ENCODE assay signal across 8 cellular contexts in genomic region chrX:106862972-106863688, GRCh38. TPM values are rescaled to one million over a fixed set of nuclear protein-coding genes. Genes with fewer than 3 reads are reported as not detected.
DNase-seq lines count a peak whose midpoint lies in the region; ATAC-seq and TF ChIP-seq lines count a peak whose summit lies in the region.

No MANE protein-coding gene starts in this region.

- no peak overlapping the region for H2AFZ ChIP-seq in SK-N-SH (ENCODE audit: low read depth)
- H2AFZ ChIP-seq in hepatocyte: no peak overlapping the region

- TF ChIP-seq EP300 in SK-N-SH (IDR thresholded peaks at IDR 0.05; ENCODE audit: borderline replicate concordance in 1 of 2, low read depth in 1 of 2, low read length in 1 of 2): no peak

- DNase-seq in activated CD4-positive, CD25-positive, alpha-beta regulatory T cell treated with anti-CD3 and anti-CD28 coated beads, Interleukin-2, amount 50 U/mL, for 72 hours: peak; percentile 36
- DNase-seq in SK-N-SH (peak; percentile 24), hepatocyte (ENCODE audit: low spot score) (peak; percentile 4), GDM1 (lab: John Stamatoyannopoulos, UW) (no peak), NCI-H2029 treated with DMSO at 0.1 percent for 48 hours (lab: John Stamatoyannopoulos, UW) (no peak), cardiac septum (ENCODE audit: low spot score) (no peak)

- CTCF ChIA-PET in HEK293 (lab: Yijun Ruan, JAX): interaction anchor here (0.6 to 1.7 kb wide), 16 partner anchors 9 to 1116 kb away, joined by 3 to 8 read pairs (median 4); partner anchors contain the start of gene NCBP2L
- CTCF ChIA-PET in SK-N-SH (lab: Yijun Ruan, JAX): interaction anchor here (0.6 to 3.2 kb wide), 15 partner anchors 9 to 801 kb away, joined by 3 to 47 read pairs (median 4); no protein-coding TSS in a partner anchor

- ATAC-seq in activated CD4-positive, CD25-positive, alpha-beta regulatory T cell treated with anti-CD3 and anti-CD28 coated beads, Interleukin-2, amount 50 U/mL, for 24 hours: no peak

- no peaks in the 10 kb centered on the region for H3F3A ChIP-seq in SK-N-SH (replicated peaks; ENCODE audit: insufficient read depth)

- POLR2A ChIA-PET in HEK293 (lab: Yijun Ruan, JAX): no interaction called here
- POLR2A ChIA-PET in SK-N-SH (lab: Yijun Ruan, JAX): no interaction called here

- no peak overlapping the region for H3K4me3 ChIP-seq in HEK293 (ENCODE audit: low read depth, low read length)
- H3K4me3 ChIP-seq in SK-N-SH (ENCODE audit: low read depth in 2 of 2, low read length in 1 of 2): no peak overlapping the region
- no peak overlapping the region for H3K4me3 ChIP-seq in hepatocyte

- H3K9me2 ChIP-seq in SK-N-SH (no peaks in the 10 kb centered on the region), hepatocyte (replicated peaks; ENCODE audit: insufficient read depth) (no peaks in the 10 kb centered on the region)

- H3K36me3 ChIP-seq in HEK293 (ENCODE audit: control insufficient read depth in 2 of 2, insufficient read depth in 1 of 2, low read length in 2 of 2) (no peaks in the 10 kb centered on the region), SK-N-SH (replicated peaks in 1 of 2; ENCODE audit: control insufficient read depth in 1 of 2, insufficient read depth in 2 of 2, low read length in 1 of 2) (no peaks in the 10 kb centered on the region), hepatocyte (replicated peaks; ENCODE audit: insufficient read depth, low read depth) (no peaks in the 10 kb centered on the region)

- intact Hi-C loops in cardiac septum (cut with DNase I): no loop called here

- no peaks in the 10 kb centered on the region for H3K79me2 ChIP-seq in SK-N-SH (ENCODE audit: insufficient read depth)
- H3K79me2 ChIP-seq in hepatocyte: no peaks in the 10 kb centered on the region

- peak; percentile 27; the same call in 1 of the 2 replicates for TF ChIP-seq CTCF in HEK293 (tag by site-specific recombination; IDR thresholded peaks at IDR 0.05)
- TF ChIP-seq CTCF in SK-N-SH (IDR thresholded peaks at IDR 0.05): peak; percentile 72
- no peak for TF ChIP-seq CTCF in hepatocyte (IDR thresholded peaks at IDR 0.05; ENCODE audit: poor library complexity)

- H3K4me1 ChIP-seq in HEK293 (ENCODE audit: control insufficient read depth, insufficient read depth, low read length) (no peaks in the 10 kb centered on the region), SK-N-SH (ENCODE audit: control insufficient read depth in 1 of 2, insufficient read depth in 2 of 2, low read depth in 1 of 2, low read length in 1 of 2) (no peaks in the 10 kb centered on the region), hepatocyte (ENCODE audit: insufficient read depth) (no peaks in the 10 kb centered on the region)

- H3K27me3 ChIP-seq in SK-N-SH (ENCODE audit: insufficient read depth) (peaks cover 20% of the 10 kb centered on the region; the same call in 1 of the 2 replicates), hepatocyte (no peaks in the 10 kb centered on the region)

- H4K20me1 ChIP-seq in SK-N-SH (ENCODE audit: insufficient read depth) (no peaks in the 10 kb centered on the region), hepatocyte (ENCODE audit: insufficient read depth, poor library complexity, severe bottlenecking) (no peaks in the 10 kb centered on the region)

- H3K4me2 ChIP-seq in SK-N-SH (no peak overlapping the region), hepatocyte (no peak overlapping the region)

- no peak overlapping the region for H3K27ac ChIP-seq in HEK293 (ENCODE audit: extremely low read depth, low read depth, low read length)
- H3K27ac ChIP-seq in SK-N-SH (ENCODE audit: low read depth in 2 of 2, low read length in 1 of 2): no peak overlapping the region
- H3K27ac ChIP-seq in hepatocyte: no peak overlapping the region

- no peak overlapping the region for H3K9ac ChIP-seq in SK-N-SH

- peaks cover 2% of the 10 kb centered on the region; the same call in 1 of the 2 replicates for H3K9me3 ChIP-seq in HEK293 (ENCODE audit: control insufficient read depth, insufficient read depth, low read depth, low read length)
- H3K9me3 ChIP-seq in SK-N-SH: no peaks in the 10 kb centered on the region
- no peaks in the 10 kb centered on the region for H3K9me3 ChIP-seq in hepatocyte (ENCODE audit: low read depth)

- WGBS in SK-N-SH (ENCODE audit: low lambda C conversion rate): 10% methylated on average over 10 of the region's 13 CpGs
- 59% methylated on average over 13 of the region's 13 CpGs for WGBS in hepatocyte (ENCODE audit: low lambda C conversion rate, missing lambda C conversion rate)

- no peak for TF ChIP-seq RAD21 in SK-N-SH (IDR thresholded peaks at IDR 0.05; ENCODE audit: low read length)

TF ChIP-seq in HEK293, 187 proteins besides CTCF, POLR2A, EP300 and RAD21:
- TF ChIP-seq ZNF654 (tag by site-specific recombination; IDR thresholded peaks at IDR 0.05; ENCODE audit: low read depth) (peak; percentile 37), ZNF639 (tag by site-specific recombination; IDR thresholded peaks at IDR 0.05) (no peak)

TF ChIP-seq in SK-N-SH, 30 proteins besides CTCF, POLR2A, EP300 and RAD21:
- TF ChIP-seq TEAD4 (IDR thresholded peaks at IDR 0.05; ENCODE audit: borderline replicate concordance, insufficient read depth) (no peak), SMC3 (IDR thresholded peaks at IDR 0.05; ENCODE audit: low read depth, low read length) (no peak), PBX3 (IDR thresholded peaks at IDR 0.05) (no peak), USF1 (IDR thresholded peaks at IDR 0.05; ENCODE audit: borderline replicate concordance, low read depth) (no peak), ZBTB33 (IDR thresholded peaks at IDR 0.05; ENCODE audit: borderline replicate concordance, low read depth) (no peak), JUND (IDR thresholded peaks at IDR 0.05) (no peak), POLR2AphosphoS5 (IDR thresholded peaks at IDR 0.05; ENCODE audit: low read depth, low read length) (no peak), SIN3A (IDR thresholded peaks at IDR 0.05; ENCODE audit: borderline replicate concordance, low read depth, low read length) (no peak)
TF ChIP-seq in SK-N-SH: peak in this region for 0.

RNA-seq across cellular contexts. Expression of gene RIPPLY1, which starts 40.0 kb away (rescaled TPM):
- polyA plus RNA-seq in SK-N-SH (2012; rRNA removed) (0.08 TPM in 1 of 2 replicates, not detected in the other), hepatocyte (0.21 TPM in 1 of 2 replicates, not detected in the other)
- 0.05 TPM in 1 of 2 replicates, not detected in the other for polyA plus RNA-seq in SK-N-SH (2012; cell fraction: cytosol; rRNA removed)
- 0.32 and 0.48 TPM in 2 replicates for polyA plus RNA-seq in SK-N-SH (2012; cell fraction: nucleus; rRNA removed)
- total RNA-seq in hepatocyte (not detected in 2 replicates), cardiac septum (not detected)

RNA-seq across cellular contexts. Expression of gene CLDN2, which starts 57.1 kb away (rescaled TPM):
- polyA plus RNA-seq in SK-N-SH (2012; rRNA removed): 0.36 TPM in 2 replicates
- 0.21 and 0.38 TPM in 2 replicates for polyA plus RNA-seq in SK-N-SH (2012; cell fraction: cytosol; rRNA removed)
- 0.07 and 0.10 TPM in 2 replicates for polyA plus RNA-seq in SK-N-SH (2012; cell fraction: nucleus; rRNA removed)
- 3.9 and 4.9 TPM in 2 replicates for total RNA-seq in hepatocyte
- polyA plus RNA-seq in hepatocyte: 4.0 and 5.2 TPM in 2 replicates
- not detected for total RNA-seq in cardiac septum

Comparison
In these comparisons a context has a peak if more than half of its experiments do, and no peak if none do; other contexts are left out.
1. DNase-seq: peak in activated CD4-positive, CD25-positive, alpha-beta regulatory T cell treated with anti-CD3 and anti-CD28 coated beads, Interleukin-2, amount 50 U/mL, for 72 hours (single experiment), SK-N-SH (single experiment) and hepatocyte (single experiment); none in GDM1 (single experiment), NCI-H2029 treated with DMSO at 0.1 percent for 48 hours (single experiment) and cardiac septum (single experiment).